In genomic region chr9:93451762-93452709, GRCh38 we compare ENCODE assay signal across 8 cellular contexts. TPM values are rescaled to one million over a fixed set of nuclear protein-coding genes. Genes with fewer than 3 reads are reported as not detected.
A peak's percentile ranks its signal among the peaks of the same experiment; 100 is the strongest.
DNase-seq lines count a peak whose midpoint lies in the region; ATAC-seq and TF ChIP-seq lines count a peak whose summit lies in the region.

No MANE protein-coding gene starts in this region.

- peaks cover 47% of the 10 kb centered on the region for H3K4me1 Mint-ChIP-seq in activated naive CD8-positive, alpha-beta T cell (ENCODE audit: low read depth)

- peak overlapping the region; percentile 92 for H3K4me3 ChIP-seq in SJCRH30
- H3K4me3 ChIP-seq in cardiac muscle cell: peak overlapping the region; percentile 64
- peak overlapping the region; percentile 93 to 98 for H3K4me3 ChIP-seq in aorta (ENCODE audit: low read length in 2 of 2)

- H3K27ac ChIP-seq in SJCRH30 (peak overlapping the region; percentile 72), cardiac muscle cell (peak overlapping the region; percentile 85), aorta (ENCODE audit: low read depth in 1 of 2, low read length in 2 of 2) (peak overlapping the region; percentile 64 to 79)

- H3K4me1 ChIP-seq in SJCRH30: 0 out of 2 replicates have a peak, but pooled peaks cover 2% of the 10 kb centered on the region
- peaks cover 22% of the 10 kb centered on the region for H3K4me1 ChIP-seq in cardiac muscle cell (ENCODE audit: low read depth)
- H3K4me1 ChIP-seq in aorta (ENCODE audit: control insufficient read depth in 1 of 2, insufficient read depth in 2 of 2, low read length in 2 of 2): no peaks in the 10 kb centered on the region

- no peaks in the 10 kb centered on the region for H3K27me3 ChIP-seq in SJCRH30
- no peaks in the 10 kb centered on the region for H3K27me3 ChIP-seq in cardiac muscle cell
- no peaks in the 10 kb centered on the region for H3K27me3 ChIP-seq in aorta (ENCODE audit: control insufficient read depth in 1 of 2, insufficient read depth in 2 of 2, low read length in 1 of 2)

- no peak for TF ChIP-seq CTCF in cardiac muscle cell (IDR thresholded peaks at IDR 0.05; ENCODE audit: low read depth, low read length)

- H3K36me3 ChIP-seq in SJCRH30: peaks cover 23% of the 10 kb centered on the region
- peaks cover 16% of the 10 kb centered on the region for H3K36me3 ChIP-seq in cardiac muscle cell
- peaks cover 0 to 3% of the 10 kb centered on the region in 2 donors for H3K36me3 ChIP-seq in aorta (ENCODE audit: control insufficient read depth in 1 of 2, insufficient read depth in 2 of 2, low read length in 1 of 2)

- no peaks in the 10 kb centered on the region for H3K9me3 Mint-ChIP-seq in activated naive CD8-positive, alpha-beta T cell (ENCODE audit: low read depth)

- intact Hi-C loops in posterior cingulate gyrus (cut with DNase I): loop anchor here (1.0 kb wide), 1 partner anchor 114 kb away; no protein-coding TSS in a partner anchor
- intact Hi-C loops in aorta (cut with DNase I): loop anchor here (1.0 to 10.0 kb wide), 3 partner anchors 114 to 317 kb away; partner anchors contain the start of gene NINJ1 (in 1 of the 2)

- no peaks in the 10 kb centered on the region for H3K27me3 Mint-ChIP-seq in activated naive CD8-positive, alpha-beta T cell

- WGBS in aorta, 2 donors: 1% methylated on average over 61 to 108 of the region's 108 CpGs

- peak overlapping the region; percentile 97 for H3K27ac Mint-ChIP-seq in activated naive CD8-positive, alpha-beta T cell

- no peaks in the 10 kb centered on the region for H3K9me3 ChIP-seq in SJCRH30 (replicated peaks)
- H3K9me3 ChIP-seq in cardiac muscle cell (ENCODE audit: low read depth): no peaks in the 10 kb centered on the region
- H3K9me3 ChIP-seq in aorta (ENCODE audit: control insufficient read depth, low read length): no peaks in the 10 kb centered on the region

- ATAC-seq in HG02623 (IDR thresholded peaks at IDR 0.05; ENCODE audit: unreplicated experiment): peak; percentile 8
- peak; percentile 58 for ATAC-seq in aorta (ENCODE audit: low FRiP score)

- H3K4me3 Mint-ChIP-seq in activated naive CD8-positive, alpha-beta T cell: peak overlapping the region; percentile 98

- DNase-seq in Daoy (ENCODE audit: low read depth): peak; percentile 59
- peak; percentile 45 to 52 for DNase-seq in SJCRH30
- peak; percentile 54 to 57 for DNase-seq in cardiac muscle cell (ENCODE audit: low read depth in 1 of 2, low spot score in 1 of 2)
- DNase-seq in posterior cingulate gyrus: peak; percentile 26 to 91 (median 44)
- peak; percentile 70 to 86 for DNase-seq in aorta
- no peak for DNase-seq in SKM-1 treated with dmso at 0.1 percent for 144 hours (lab: John Stamatoyannopoulos, UW; ENCODE audit: unreplicated experiment)

- peaks cover 10% of the 10 kb centered on the region for H3K36me3 Mint-ChIP-seq in activated naive CD8-positive, alpha-beta T cell

RNA-seq across cellular contexts. Expression of gene FAM120A, which starts 0.6 kb away (rescaled TPM):
- total RNA-seq in Daoy (2014; rRNA removed; shearing (Covaris generic)): 44.6 and 58.0 TPM in 2 replicates
- total RNA-seq in SJCRH30 (2014; rRNA removed; shearing (Covaris generic)): 80.2 and 85.7 TPM in 2 replicates
- 31.0 and 39.8 TPM in 2 replicates for total RNA-seq in cardiac muscle cell
- 12.9 and 14.8 TPM in 2 replicates for polyA plus RNA-seq in cardiac muscle cell
- 10 to 100 TPM; 81.7 to 88.6 TPM for total RNA-seq in aorta
- polyA plus RNA-seq in aorta: 10 to 100 TPM; 30.7 to 40.8 TPM

RNA-seq across cellular contexts. Expression of gene FAM120AOS, which starts 1.3 kb away (rescaled TPM):
- total RNA-seq in Daoy (2014; rRNA removed; shearing (Covaris generic)): 37.0 and 60.6 TPM in 2 replicates
- total RNA-seq in SJCRH30 (2014; rRNA removed; shearing (Covaris generic)): 41.7 and 43.2 TPM in 2 replicates
- total RNA-seq in cardiac muscle cell: 64.6 and 74.6 TPM in 2 replicates
- 71.9 and 92.4 TPM in 2 replicates for polyA plus RNA-seq in cardiac muscle cell
- 10 to 100 TPM; 38.3 to 40.1 TPM for total RNA-seq in aorta
- 10 to 100 TPM; 41.2 to 57.2 TPM for polyA plus RNA-seq in aorta
